In genomic region chr5:55226027-55226933, GRCh38 we compare ENCODE assay signal across 8 cellular contexts. TPM values are rescaled to one million over a fixed set of nuclear protein-coding genes. Genes with fewer than 3 reads are reported as not detected.
DNase-seq lines count a peak whose midpoint lies in the region; ATAC-seq and TF ChIP-seq lines count a peak whose summit lies in the region.

No MANE protein-coding gene starts in this region.

- peak; percentile 68 for ATAC-seq in GM18867 (IDR thresholded peaks at IDR 0.05; ENCODE audit: unreplicated experiment)
- peak; percentile 61 for ATAC-seq in HG03280 (IDR thresholded peaks at IDR 0.05; ENCODE audit: unreplicated experiment)

- H3K27ac Mint-ChIP-seq in activated CD4-positive, alpha-beta T cell treated with anti-CD3 and anti-CD28 coated beads, Interleukin-2, amount 10 ng/mL, durations not matched to agents 7 days and 5 days = peak overlapping the region; percentile 31
- H3K27ac Mint-ChIP-seq in nephron = no peak overlapping the region

- DNase-seq in AG20443 (ENCODE audit: low spot score) (peak; percentile 69), NCI-H345 treated with DMSO at 0.1 percent for 48 hours (lab: John Stamatoyannopoulos, UW; ENCODE audit: unreplicated experiment) (peak; percentile 70), erythroblast (lab: John Stamatoyannopoulos, UW) (peak; percentile 75 to 79)
- DNase-seq in activated CD4-positive, alpha-beta T cell treated with anti-CD3 and anti-CD28 coated beads, Interleukin-2, amount 10 ng/mL, durations not matched to agents 7 days and 5 days = peak; percentile 42
- DNase-seq in central memory CD4-positive, alpha-beta T cell = no peak

- H3K4me1 Mint-ChIP-seq in activated CD4-positive, alpha-beta T cell treated with anti-CD3 and anti-CD28 coated beads, Interleukin-2, amount 10 ng/mL, durations not matched to agents 7 days and 5 days = peaks cover 40% of the 10 kb centered on the region
- H3K4me1 Mint-ChIP-seq in nephron = peaks cover 21% of the 10 kb centered on the region

- H3K36me3 Mint-ChIP-seq in activated CD4-positive, alpha-beta T cell treated with anti-CD3 and anti-CD28 coated beads, Interleukin-2, amount 10 ng/mL, durations not matched to agents 7 days and 5 days (ENCODE audit: low read depth) = peaks cover 7% of the 10 kb centered on the region
- no peaks in the 10 kb centered on the region for H3K36me3 Mint-ChIP-seq in nephron (ENCODE audit: low read depth)

- CTCF ChIA-PET in activated CD4-positive, alpha-beta T cell treated with anti-CD3 and anti-CD28 coated beads, Interleukin-2, amount 10 ng/mL, durations not matched to agents 7 days and 5 days (lab: Charles Lee) = interaction anchor here (0.6 to 1.6 kb wide), 7 partner anchors 9 to 990 kb away, joined by 3 to 4 read pairs (median 4); partner anchors contain the start of gene CDC20B

- H3K9me3 Mint-ChIP-seq in activated CD4-positive, alpha-beta T cell treated with anti-CD3 and anti-CD28 coated beads, Interleukin-2, amount 10 ng/mL, durations not matched to agents 7 days and 5 days = no peaks in the 10 kb centered on the region
- H3K9me3 Mint-ChIP-seq in nephron = no peaks in the 10 kb centered on the region

- no peak for TF ChIP-seq POLR2A in erythroblast (IDR thresholded peaks at IDR 0.05; ENCODE audit: low read length)

- POLR2A ChIA-PET in activated CD4-positive, alpha-beta T cell treated with anti-CD3 and anti-CD28 coated beads, Interleukin-2, amount 10 ng/mL, durations not matched to agents 7 days and 5 days (lab: Charles Lee) = no interaction called here

- peaks cover 86% of the 10 kb centered on the region for H3K27me3 Mint-ChIP-seq in activated CD4-positive, alpha-beta T cell treated with anti-CD3 and anti-CD28 coated beads, Interleukin-2, amount 10 ng/mL, durations not matched to agents 7 days and 5 days
- peaks cover 95% of the 10 kb centered on the region for H3K27me3 Mint-ChIP-seq in nephron (ENCODE audit: low read depth)

- TF ChIP-seq CTCF in nephron (IDR thresholded peaks at IDR 0.05; ENCODE audit: unreplicated experiment in 3 of 3) = peak; percentile 68 to 73 (median 73)

- H3K4me3 Mint-ChIP-seq in activated CD4-positive, alpha-beta T cell treated with anti-CD3 and anti-CD28 coated beads, Interleukin-2, amount 10 ng/mL, durations not matched to agents 7 days and 5 days = peak overlapping the region; percentile 51
- H3K4me3 Mint-ChIP-seq in nephron = peak overlapping the region; percentile 71 to 74 (median 72)

RNA-seq across cellular contexts. Expression of gene MCIDAS, which starts 0.8 kb away (rescaled TPM):
- total RNA-seq in activated CD4-positive, alpha-beta T cell treated with anti-CD3 and anti-CD28 coated beads, Interleukin-2, amount 10 ng/mL, durations not matched to agents 7 days and 5 days = not detected

RNA-seq across cellular contexts. Expression of gene CCNO, which starts 7.1 kb away (rescaled TPM):
- total RNA-seq in activated CD4-positive, alpha-beta T cell treated with anti-CD3 and anti-CD28 coated beads, Interleukin-2, amount 10 ng/mL, durations not matched to agents 7 days and 5 days = not detected

RNA-seq across cellular contexts. Expression of gene CDC20B, which starts 53.3 kb away (rescaled TPM):
- total RNA-seq in activated CD4-positive, alpha-beta T cell treated with anti-CD3 and anti-CD28 coated beads, Interleukin-2, amount 10 ng/mL, durations not matched to agents 7 days and 5 days = under 1 TPM in 1 of 2 experiments, not detected in 1; 0.12 TPM
